ENCODE assay signal across 33 cellular contexts in genomic region chr12:101966496-101966895, GRCh38.
"Had no signal": no experiment of that assay in that cellular context is flagged by ENCODE, and none has a peak within 500 bp of the region (broad histone marks: within the 10 kb centered on the region; RNA-seq: fewer than 3 reads in every experiment).

No MANE protein-coding gene starts in this region.

- H3K27ac Mint-ChIP-seq: activated B cell treated with CpG ODN at 0.5 μM for 24 hours; activated CD4-positive, alpha-beta memory T cell treated with anti-CD3 and anti-CD28 coated beads, Interleukin-2, amount 10 ng/mL, durations not matched to agents 7 days and 5 days; activated CD4-positive, alpha-beta T cell treated with anti-CD3 and anti-CD28 coated beads, Interleukin-2, amount 10 ng/mL, durations not matched to agents 7 days and 5 days; activated naive CD4-positive, alpha-beta T cell treated with anti-CD3 and anti-CD28 coated beads for 36 hours; activated naive CD4-positive, alpha-beta T cell treated with anti-CD3 and anti-CD28 coated beads, Interleukin-2, amount 50 U/mL, for 24 hours; activated naive CD8-positive, alpha-beta T cell treated with anti-CD3 and anti-CD28 coated beads for 36 hours; activated naive CD8-positive, alpha-beta T cell treated with anti-CD3 and anti-CD28 coated beads, Interleukin-2, amount 50 U/mL, for 24 hours; activated T-helper 1 cell treated with anti-CD3 and anti-CD28 coated beads, Interleukin-12 subunit alpha, Interleukin-12 subunit beta, Interleukin-2, Interleukin-4 antibody, amounts not matched to agents 30 ng/mL and 10 ng/mL and 1 ng/mL, durations not matched to agents 14 hours and 24 hours and 36 hours; activated T-helper 2 cell treated with anti-CD3 and anti-CD28 coated beads, Interferon-gamma antibody, Interleukin-2, Interleukin-4, amounts not matched to agents 10 μg/mL and 5 μg/mL and 100 μg/mL, durations not matched to agents 14 hours and 24 hours and 36 hours; brain; T-helper 17 cell; T-helper 2 cell treated with Interferon-gamma antibody and Interleukin-4, amounts not matched to agents 5 μg/mL and 100 μg/mL, for 36 hours had no signal

- FAIRE-seq: endometrium, endothelial cell of umbilical vein had no signal

- H3K36me3 Mint-ChIP-seq: activated naive CD4-positive, alpha-beta T cell treated with anti-CD3 and anti-CD28 coated beads, Interleukin-2, amount 50 U/mL, for 24 hours; activated naive CD8-positive, alpha-beta T cell treated with anti-CD3 and anti-CD28 coated beads for 36 hours; brain had no signal

- H3K4me1 Mint-ChIP-seq: brain had no signal

- DNase-seq: activated B cell treated with CpG ODN at 0.5 μM for 24 hours; activated CD4-positive, alpha-beta memory T cell treated with anti-CD3 and anti-CD28 coated beads, Interleukin-2, amount 10 ng/mL, durations not matched to agents 7 days and 5 days; activated CD4-positive, alpha-beta T cell treated with anti-CD3 and anti-CD28 coated beads, Interleukin-2, amount 10 ng/mL, durations not matched to agents 7 days and 5 days; activated CD4-positive, alpha-beta T cell treated with anti-CD3 and anti-CD28 coated beads, Interleukin-2, amount 50 U/mL, for 4 hours; activated CD8-positive, alpha-beta memory T cell treated with anti-CD3 and anti-CD28 coated beads, Interleukin-2, amount 50 U/mL, for 48 hours; activated effector memory CD4-positive, alpha-beta T cell treated with anti-CD3 and anti-CD28 coated beads, Interleukin-2, amount 50 U/mL, for 16 hours; activated naive CD4-positive, alpha-beta T cell treated with anti-CD3 and anti-CD28 coated beads for 36 hours; activated naive CD8-positive, alpha-beta T cell treated with anti-CD3 and anti-CD28 coated beads for 36 hours; activated naive CD8-positive, alpha-beta T cell treated with anti-CD3 and anti-CD28 coated beads, Interleukin-2, amount 50 U/mL, for 24 hours; activated T-cell treated with anti-CD3 and anti-CD28 coated beads, Interleukin-2, amount 50 U/mL, for 48 hours; adrenal gland; amygdala; aorta; central memory CD4-positive, alpha-beta T cell; cerebellar nuclear complex; colonic mucosa; effector CD8-positive, alpha-beta T cell; esophagus squamous epithelium; foreskin melanocyte; heart right ventricle; T-helper 1 cell; T-helper 17 cell; T1000; WERI-Rb-1 had no signal

- H3K27me3 Mint-ChIP-seq: activated B cell treated with CpG ODN at 0.5 μM for 24 hours; activated naive CD4-positive, alpha-beta T cell treated with anti-CD3 and anti-CD28 coated beads, Interleukin-2, amount 50 U/mL, for 24 hours; activated naive CD8-positive, alpha-beta T cell treated with anti-CD3 and anti-CD28 coated beads for 36 hours; T-helper 17 cell had no signal

- H3K4me3 Mint-ChIP-seq: activated B cell treated with CpG ODN at 0.5 μM for 24 hours; activated CD4-positive, alpha-beta memory T cell treated with anti-CD3 and anti-CD28 coated beads, Interleukin-2, amount 10 ng/mL, durations not matched to agents 7 days and 5 days; activated CD4-positive, alpha-beta T cell treated with anti-CD3 and anti-CD28 coated beads, Interleukin-2, amount 10 ng/mL, durations not matched to agents 7 days and 5 days; activated naive CD4-positive, alpha-beta T cell treated with anti-CD3 and anti-CD28 coated beads for 36 hours; activated naive CD4-positive, alpha-beta T cell treated with anti-CD3 and anti-CD28 coated beads, Interleukin-2, amount 50 U/mL, for 24 hours; activated naive CD8-positive, alpha-beta T cell treated with anti-CD3 and anti-CD28 coated beads for 36 hours; activated naive CD8-positive, alpha-beta T cell treated with anti-CD3 and anti-CD28 coated beads, Interleukin-2, amount 50 U/mL, for 24 hours; activated T-helper 1 cell treated with anti-CD3 and anti-CD28 coated beads, Interleukin-12 subunit alpha, Interleukin-12 subunit beta, Interleukin-2, Interleukin-4 antibody, amounts not matched to agents 30 ng/mL and 10 ng/mL and 1 ng/mL, durations not matched to agents 14 hours and 24 hours and 36 hours; brain; T-helper 17 cell; T-helper 2 cell treated with Interferon-gamma antibody and Interleukin-4, amounts not matched to agents 5 μg/mL and 100 μg/mL, for 36 hours had no signal

- H3K9me3 Mint-ChIP-seq: activated CD4-positive, alpha-beta memory T cell treated with anti-CD3 and anti-CD28 coated beads, Interleukin-2, amount 10 ng/mL, durations not matched to agents 7 days and 5 days; activated naive CD4-positive, alpha-beta T cell treated with anti-CD3 and anti-CD28 coated beads for 36 hours; activated naive CD4-positive, alpha-beta T cell treated with anti-CD3 and anti-CD28 coated beads, Interleukin-2, amount 50 U/mL, for 24 hours; activated naive CD8-positive, alpha-beta T cell treated with anti-CD3 and anti-CD28 coated beads for 36 hours; activated naive CD8-positive, alpha-beta T cell treated with anti-CD3 and anti-CD28 coated beads, Interleukin-2, amount 50 U/mL, for 24 hours; activated T-helper 2 cell treated with anti-CD3 and anti-CD28 coated beads, Interferon-gamma antibody, Interleukin-2, Interleukin-4, amounts not matched to agents 10 μg/mL and 5 μg/mL and 100 μg/mL, durations not matched to agents 14 hours and 24 hours and 36 hours; T-helper 2 cell treated with Interferon-gamma antibody and Interleukin-4, amounts not matched to agents 5 μg/mL and 100 μg/mL, for 36 hours had no signal

- ATAC-seq: activated CD4-positive, CD25-positive, alpha-beta regulatory T cell treated with anti-CD3 and anti-CD28 coated beads, Interleukin-2, amount 50 U/mL, for 24 hours; activated naive CD8-positive, alpha-beta T cell treated with anti-CD3 and anti-CD28 coated beads, Interleukin-2, amount 50 U/mL, for 24 hours; gastroesophageal sphincter; heart right ventricle; T-helper 17 cell had no signal
